13 cellular contexts compared by ENCODE assay signal in genomic region chr6:39902136-39902535, GRCh38. TPM values are rescaled to one million over a fixed set of nuclear protein-coding genes. Genes with fewer than 3 reads are reported as not detected.
DNase-seq lines count a peak whose midpoint lies in the region; ATAC-seq and TF ChIP-seq lines count a peak whose summit lies in the region.
"Had no signal": no experiment of that assay in that cellular context is flagged by ENCODE, and none has a peak within 500 bp of the region (broad histone marks: within the 10 kb centered on the region; RNA-seq: fewer than 3 reads in every experiment).

No MANE protein-coding gene starts in this region.

- no peaks in the 10 kb centered on the region for H3K27me3 ChIP-seq in left ventricle myocardium inferior (ENCODE audit: low read depth)
- no peaks in the 10 kb centered on the region for H3K27me3 ChIP-seq in effector memory CD4-positive, alpha-beta T cell (replicated peaks; ENCODE audit: control insufficient read depth, insufficient read depth, low read length, poor library complexity, severe bottlenecking)

- H3K4me3 ChIP-seq in left ventricle myocardium inferior = no peak overlapping the region
- H3K4me3 ChIP-seq in effector memory CD4-positive, alpha-beta T cell (ENCODE audit: insufficient read depth, low read depth, low read length, poor library complexity, severe bottlenecking) = no peak overlapping the region
- H3K4me3 ChIP-seq: GM12878, GM23248 had no signal

- no peak for TF ChIP-seq CTCF in left ventricle myocardium inferior (IDR thresholded peaks at IDR 0.05; ENCODE audit: borderline replicate concordance)

- peak overlapping the region; percentile 12 for H3K27ac ChIP-seq in left ventricle myocardium inferior (replicated peaks)
- peak overlapping the region; percentile 1 for H3K27ac ChIP-seq in substantia nigra (ENCODE audit: low read depth, low read length, poor library complexity, severe bottlenecking)
- H3K27ac ChIP-seq in effector memory CD4-positive, alpha-beta T cell (ENCODE audit: insufficient read depth, low read length, poor library complexity, severe bottlenecking) = no peak overlapping the region
- H3K27ac ChIP-seq: GM23248 had no signal

- H3K4me1 ChIP-seq in left ventricle myocardium inferior = no peaks in the 10 kb centered on the region
- H3K4me1 ChIP-seq in effector memory CD4-positive, alpha-beta T cell (ENCODE audit: control insufficient read depth, insufficient read depth, low read length, poor library complexity, severe bottlenecking) = no peaks in the 10 kb centered on the region

- no peak for ATAC-seq in Right ventricle myocardium superior (ENCODE audit: poor library complexity)
- ATAC-seq in left lobe of liver = peak; percentile 11
- no peak for ATAC-seq in HG02588 (IDR thresholded peaks at IDR 0.05; ENCODE audit: unreplicated experiment)
- ATAC-seq: GM12878 had no signal

- peaks cover 36% of the 10 kb centered on the region for H3K36me3 ChIP-seq in left ventricle myocardium inferior
- no peaks in the 10 kb centered on the region for H3K36me3 ChIP-seq in effector memory CD4-positive, alpha-beta T cell (ENCODE audit: control insufficient read depth, insufficient read depth, low read length)

- DNase-seq in left ventricle myocardium inferior (no peak), Right ventricle myocardium superior (no peak), epidermal melanocyte (ENCODE audit: insufficient read length, low spot score) (peak; percentile 12), left lobe of liver (ENCODE audit: low spot score) (no peak), substantia nigra (lab: John Stamatoyannopoulos, UW) (no peak), NCI-H1930 (lab: John Stamatoyannopoulos, UW) (no peak)
- no peak for DNase-seq in effector memory CD4-positive, alpha-beta T cell
- DNase-seq: C1 segment of cervical spinal cord; CD4-positive, alpha-beta T cell; DMS79; GM23248 had no signal

- intact Hi-C loops in left ventricle myocardium inferior (cut with micrococcal nuclease) (no loop called here), Right ventricle myocardium superior (cut with DNase I) (no loop called here)

- no peaks in the 10 kb centered on the region for H3K9me3 ChIP-seq in left ventricle myocardium inferior (replicated peaks)
- no peaks in the 10 kb centered on the region for H3K9me3 ChIP-seq in effector memory CD4-positive, alpha-beta T cell (ENCODE audit: control insufficient read depth, low read length)

RNA-seq across cellular contexts. Expression of gene MOCS1, which starts 32.1 kb away (rescaled TPM):
- total RNA-seq in left ventricle myocardium inferior = 28.6 TPM
- total RNA-seq in Right ventricle myocardium superior = 29.7 TPM
- total RNA-seq in left lobe of liver = 29.0 TPM
